ENCODE assay signal across 1 cellular context in the genomic region with DNA sequence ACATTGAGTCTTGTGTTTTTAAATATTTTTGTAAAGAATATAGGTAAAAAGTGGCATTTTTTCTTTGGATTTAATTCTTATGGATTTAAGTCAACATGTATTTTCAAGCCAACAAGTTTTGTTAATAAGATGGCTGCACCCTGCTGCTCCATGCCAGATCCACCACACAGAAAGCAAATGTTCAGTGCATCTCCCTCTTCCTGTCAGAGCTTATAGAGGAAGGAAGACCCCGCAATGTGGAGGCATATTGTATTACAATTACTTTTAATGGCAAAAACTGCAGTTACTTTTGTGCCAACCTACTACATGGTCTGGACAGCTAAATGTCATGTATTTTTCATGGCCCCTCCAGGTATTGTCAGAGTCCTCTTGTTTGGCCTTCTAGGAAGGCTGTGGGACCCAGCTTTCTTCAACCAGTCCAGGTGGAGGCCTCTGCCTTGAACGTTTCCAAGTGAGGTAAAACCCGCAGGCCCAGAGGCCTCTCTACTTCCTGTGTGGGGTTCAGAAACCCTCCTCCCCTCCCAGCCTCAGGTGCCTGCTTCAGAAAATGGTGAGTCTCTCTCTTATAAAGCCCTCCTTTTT.
TF ChIP-seq lines count a peak whose summit lies in the region.

CD3E (plus strand) TSS at position 504 of the 582 bp plus-strand sequence. CDS start 223 bp downstream, outside the sequence.

TF ChIP-seq in GM23338, 12 proteins besides CTCF, POLR2A, EP300 and RAD21 (continued from another document):
- TF ChIP-seq, protein P1, sequence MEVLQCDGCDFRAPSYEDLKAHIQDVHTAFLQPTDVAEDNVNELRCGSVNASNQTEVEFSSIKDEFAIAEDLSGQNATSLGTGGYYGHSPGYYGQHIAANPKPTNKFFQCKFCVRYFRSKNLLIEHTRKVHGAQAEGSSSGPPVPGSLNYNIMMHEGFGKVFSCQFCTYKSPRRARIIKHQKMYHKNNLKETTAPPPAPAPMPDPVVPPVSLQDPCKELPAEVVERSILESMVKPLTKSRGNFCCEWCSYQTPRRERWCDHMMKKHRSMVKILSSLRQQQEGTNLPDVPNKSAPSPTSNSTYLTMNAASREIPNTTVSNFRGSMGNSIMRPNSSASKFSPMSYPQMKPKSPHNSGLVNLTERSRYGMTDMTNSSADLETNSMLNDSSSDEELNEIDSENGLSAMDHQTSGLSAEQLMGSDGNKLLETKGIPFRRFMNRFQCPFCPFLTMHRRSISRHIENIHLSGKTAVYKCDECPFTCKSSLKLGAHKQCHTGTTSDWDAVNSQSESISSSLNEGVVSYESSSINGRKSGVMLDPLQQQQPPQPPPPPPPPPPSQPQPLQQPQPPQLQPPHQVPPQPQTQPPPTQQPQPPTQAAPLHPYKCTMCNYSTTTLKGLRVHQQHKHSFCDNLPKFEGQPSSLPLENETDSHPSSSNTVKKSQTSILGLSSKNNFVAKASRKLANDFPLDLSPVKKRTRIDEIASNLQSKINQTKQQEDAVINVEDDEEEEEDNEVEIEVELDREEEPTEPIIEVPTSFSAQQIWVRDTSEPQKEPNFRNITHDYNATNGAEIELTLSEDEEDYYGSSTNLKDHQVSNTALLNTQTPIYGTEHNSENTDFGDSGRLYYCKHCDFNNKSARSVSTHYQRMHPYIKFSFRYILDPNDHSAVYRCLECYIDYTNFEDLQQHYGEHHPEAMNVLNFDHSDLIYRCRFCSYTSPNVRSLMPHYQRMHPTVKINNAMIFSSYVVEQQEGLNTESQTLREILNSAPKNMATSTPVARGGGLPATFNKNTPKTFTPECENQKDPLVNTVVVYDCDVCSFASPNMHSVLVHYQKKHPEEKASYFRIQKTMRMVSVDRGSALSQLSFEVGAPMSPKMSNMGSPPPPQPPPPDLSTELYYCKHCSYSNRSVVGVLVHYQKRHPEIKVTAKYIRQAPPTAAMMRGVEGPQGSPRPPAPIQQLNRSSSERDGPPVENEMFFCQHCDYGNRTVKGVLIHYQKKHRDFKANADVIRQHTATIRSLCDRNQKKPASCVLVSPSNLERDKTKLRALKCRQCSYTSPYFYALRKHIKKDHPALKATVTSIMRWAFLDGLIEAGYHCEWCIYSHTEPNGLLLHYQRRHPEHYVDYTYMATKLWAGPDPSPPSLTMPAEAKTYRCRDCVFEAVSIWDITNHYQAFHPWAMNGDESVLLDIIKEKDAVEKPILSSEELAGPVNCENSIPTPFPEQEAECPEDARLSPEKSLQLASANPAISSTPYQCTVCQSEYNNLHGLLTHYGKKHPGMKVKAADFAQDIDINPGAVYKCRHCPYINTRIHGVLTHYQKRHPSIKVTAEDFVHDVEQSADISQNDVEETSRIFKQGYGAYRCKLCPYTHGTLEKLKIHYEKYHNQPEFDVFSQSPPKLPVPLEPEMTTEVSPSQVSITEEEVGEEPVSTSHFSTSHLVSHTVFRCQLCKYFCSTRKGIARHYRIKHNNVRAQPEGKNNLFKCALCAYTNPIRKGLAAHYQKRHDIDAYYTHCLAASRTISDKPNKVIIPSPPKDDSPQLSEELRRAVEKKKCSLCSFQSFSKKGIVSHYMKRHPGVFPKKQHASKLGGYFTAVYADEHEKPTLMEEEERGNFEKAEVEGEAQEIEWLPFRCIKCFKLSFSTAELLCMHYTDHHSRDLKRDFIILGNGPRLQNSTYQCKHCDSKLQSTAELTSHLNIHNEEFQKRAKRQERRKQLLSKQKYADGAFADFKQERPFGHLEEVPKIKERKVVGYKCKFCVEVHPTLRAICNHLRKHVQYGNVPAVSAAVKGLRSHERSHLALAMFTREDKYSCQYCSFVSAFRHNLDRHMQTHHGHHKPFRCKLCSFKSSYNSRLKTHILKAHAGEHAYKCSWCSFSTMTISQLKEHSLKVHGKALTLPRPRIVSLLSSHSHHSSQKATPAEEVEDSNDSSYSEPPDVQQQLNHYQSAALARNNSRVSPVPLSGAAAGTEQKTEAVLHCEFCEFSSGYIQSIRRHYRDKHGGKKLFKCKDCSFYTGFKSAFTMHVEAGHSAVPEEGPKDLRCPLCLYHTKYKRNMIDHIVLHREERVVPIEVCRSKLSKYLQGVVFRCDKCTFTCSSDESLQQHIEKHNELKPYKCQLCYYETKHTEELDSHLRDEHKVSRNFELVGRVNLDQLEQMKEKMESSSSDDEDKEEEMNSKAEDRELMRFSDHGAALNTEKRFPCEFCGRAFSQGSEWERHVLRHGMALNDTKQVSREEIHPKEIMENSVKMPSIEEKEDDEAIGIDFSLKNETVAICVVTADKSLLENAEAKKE (CRISPR knock-in tag; IDR thresholded peaks at IDR 0.05), result no peak
- TF ChIP-seq CREB1 (CRISPR knock-in tag; IDR thresholded peaks at IDR 0.05; ENCODE audit: low read depth), result no peak
- TF ChIP-seq ETS1 (IDR thresholded peaks at IDR 0.05), result no peak
TF ChIP-seq in GM23338: peak in this region for 0.
